Comparison of ENCODE assay signal across 9 cellular contexts in genomic region chr15:85623648-85624047, GRCh38.
DNase-seq lines count a peak whose midpoint lies in the region; ATAC-seq and TF ChIP-seq lines count a peak whose summit lies in the region.
"Had no signal": no experiment of that assay in that cellular context is flagged by ENCODE, and none has a peak within 500 bp of the region (broad histone marks: within the 10 kb centered on the region; RNA-seq: fewer than 3 reads in every experiment).

No MANE protein-coding gene starts in this region.

- H3K4me2 ChIP-seq in fibroblast of lung (ENCODE audit: extremely low read depth, insufficient read depth, low read length) (peak overlapping the region; percentile 81), skeletal muscle satellite cell (ENCODE audit: low read length) (peak overlapping the region; percentile 30)

- H2AFZ ChIP-seq in fibroblast of lung (ENCODE audit: low read length): no peak overlapping the region

- H3K27ac ChIP-seq in fibroblast of lung (ENCODE audit: insufficient read depth, low read length): peak overlapping the region; percentile 83

- H3K36me3 ChIP-seq in fibroblast of lung (ENCODE audit: control insufficient read depth, insufficient read depth, low read length) (no peaks in the 10 kb centered on the region), skeletal muscle satellite cell (ENCODE audit: insufficient read depth, low read length) (peaks cover 14% of the 10 kb centered on the region)

- no peaks in the 10 kb centered on the region for H4K20me1 ChIP-seq in fibroblast of lung (ENCODE audit: control insufficient read depth, extremely low read depth, insufficient read depth, low read length)

- H3K9ac ChIP-seq in fibroblast of lung (ENCODE audit: insufficient read depth, low read length): no peak overlapping the region
- no peak overlapping the region for H3K9ac ChIP-seq in skeletal muscle satellite cell (ENCODE audit: low read depth, low read length)

- peak overlapping the region in 1 of 4 experiments; percentile 68 for H3K4me3 ChIP-seq in fibroblast of lung (replicated peaks in 1 of 4; ENCODE audit: control extremely low read depth in 1 of 4, insufficient read depth in 1 of 4, low read depth in 3 of 4, low read length in 4 of 4)
- no peak overlapping the region for H3K4me3 ChIP-seq in skeletal muscle satellite cell (ENCODE audit: low read length)

- H3K27me3 ChIP-seq in fibroblast of lung (ENCODE audit: control insufficient read depth, insufficient read depth, low read length): no peaks in the 10 kb centered on the region
- no peaks in the 10 kb centered on the region for H3K27me3 ChIP-seq in skeletal muscle satellite cell (ENCODE audit: control insufficient read depth, insufficient read depth, low read length)

- H3K4me1 ChIP-seq in fibroblast of lung (ENCODE audit: control insufficient read depth, extremely low read depth, insufficient read depth, low read length): peaks cover 24% of the 10 kb centered on the region
- H3K4me1 ChIP-seq in skeletal muscle satellite cell (ENCODE audit: control insufficient read depth, insufficient read depth, low read length): peaks cover 67% of the 10 kb centered on the region

- DNase-seq in RKO (ENCODE audit: low spot score) (peak; percentile 30), fibroblast of lung (ENCODE audit: low read depth in 2 of 2) (peak; percentile 44 to 67), OCI-M2 (lab: John Stamatoyannopoulos, UW; ENCODE audit: unreplicated experiment) (no peak), NCI-H2029 (lab: John Stamatoyannopoulos, UW) (no peak)
- no peak for DNase-seq in stimulated activated CD4-positive, alpha-beta T cell treated with anti-CD3 and anti-CD28 coated beads, Interleukin-4, amount 100 ng/mL, for 4 hours
- DNase-seq: NCI-H187 had no signal

- peak; percentile 26 for ATAC-seq in GM21360 (IDR thresholded peaks at IDR 0.05; ENCODE audit: unreplicated experiment)
- no peak for ATAC-seq in HG02981 (IDR thresholded peaks at IDR 0.05; ENCODE audit: unreplicated experiment)

- TF ChIP-seq CTCF in fibroblast of lung (conservative IDR thresholded peaks at IDR 0.05 in 1 of 2, IDR thresholded peaks at IDR 0.05 in 1 of 2; ENCODE audit: low read depth in 1 of 2, low read length in 2 of 2): no peak

- H3K79me2 ChIP-seq in fibroblast of lung (ENCODE audit: control insufficient read depth, insufficient read depth, low read length): peaks cover 53% of the 10 kb centered on the region

- H3K9me3 ChIP-seq in fibroblast of lung (ENCODE audit: control insufficient read depth, insufficient read depth, low read depth, low read length) (no peaks in the 10 kb centered on the region), skeletal muscle satellite cell (replicated peaks; ENCODE audit: low read length) (no peaks in the 10 kb centered on the region)

Comparison
In these comparisons a context has a peak if more than half of its experiments do, and no peak if none do; other contexts are left out.
1. DNase-seq: peak in RKO (single experiment) and fibroblast of lung (2 of 2); none in OCI-M2 (single experiment), NCI-H2029 (single experiment) and stimulated activated CD4-positive, alpha-beta T cell treated with anti-CD3 and anti-CD28 coated beads, Interleukin-4, amount 100 ng/mL, for 4 hours (0 of 2).